ENCODE assay signal across 14 cellular contexts in the genomic region with DNA sequence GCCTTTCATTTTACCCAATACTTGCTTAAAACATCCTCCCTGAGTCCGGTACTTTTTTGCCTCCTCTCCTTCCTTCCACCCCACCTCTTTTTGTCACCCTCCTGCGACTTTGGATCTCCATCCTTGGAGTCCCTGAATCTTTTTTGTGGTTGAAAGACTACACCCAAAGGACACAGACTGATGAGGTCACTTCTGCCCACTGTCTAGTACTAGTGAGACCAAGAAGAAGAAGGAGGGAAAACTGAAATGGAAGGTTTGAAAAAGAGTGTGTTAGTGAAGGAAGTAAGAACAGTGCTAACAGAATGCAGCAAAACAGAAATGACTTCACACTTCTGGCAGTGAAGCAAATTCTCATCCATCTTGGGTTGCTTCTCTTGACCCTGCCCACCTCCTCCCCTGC. TPM values are rescaled to one million over a fixed set of nuclear protein-coding genes. Genes with fewer than 3 reads are reported as not detected.
DNase-seq lines count a peak whose midpoint lies in the region; ATAC-seq, FAIRE-seq and TF ChIP-seq lines count a peak whose summit lies in the region.
"Had no signal": no experiment of that assay in that cellular context is flagged by ENCODE, and none has a peak within 500 bp of the region (broad histone marks: within the 10 kb centered on the region; RNA-seq: fewer than 3 reads in every experiment).

No MANE protein-coding gene starts in this region.

- H3K9me3 ChIP-seq in BLaER1 (peaks cover 10% of the 10 kb centered on the region), esophagus (ENCODE audit: control insufficient read depth in 2 of 2, insufficient read depth in 1 of 2, low read depth in 1 of 2, low read length in 1 of 2) (no peaks in the 10 kb centered on the region), pancreas (no peaks in the 10 kb centered on the region)
- H3K9me3 ChIP-seq: tibial artery had no signal

- CTCF ChIA-PET in HEK293T (lab: Yijun Ruan, JAX), result no interaction called here

- DNase-seq in LHCN-M2 (ENCODE audit: low read depth) (peak; percentile 61), pancreas (no peak), HEK293T (ENCODE audit: extremely low spot score) (no peak), activated gamma-delta T cell treated with Interleukin-2 at 50 U/mL for 16 hours (no peak)
- DNase-seq: activated naive CD8-positive, alpha-beta T cell treated with anti-CD3 and anti-CD28 coated beads, Interleukin-2, amount 10 ng/mL, durations not matched to agents 7 days and 5 days; HFFc6; NCI-H1092; NCI-H345; occipital lobe; tibial artery had no signal

- intact Hi-C loops in pancreas (cut with DNase I), result no loop called here

- H3K4me1 ChIP-seq in BLaER1 (peaks cover 23% of the 10 kb centered on the region), esophagus (ENCODE audit: control insufficient read depth in 2 of 2, insufficient read depth in 2 of 2, low read length in 1 of 2) (peaks cover 0 to 11% of the 10 kb centered on the region in 2 donors), pancreas (peaks cover 0 to 17% (median 0%) of the 10 kb centered on the region in 3 donors)

- H3K4me3 ChIP-seq in BLaER1 (no peak overlapping the region), esophagus (ENCODE audit: low read depth in 1 of 2, low read length in 2 of 2) (no peak overlapping the region), pancreas (no peak overlapping the region)
- H3K4me3 ChIP-seq: tibial artery had no signal

- POLR2A ChIA-PET in HEK293T (lab: Yijun Ruan, JAX), result no interaction called here

- H3K4me2 ChIP-seq in BLaER1, result peak overlapping the region; percentile 54

- no peak for FAIRE-seq in pancreas (lab: Jason Lieb, UNC)

- WGBS in esophagus, 2 donors, result 86 to 88% methylated on average over 2 of the region's 2 CpGs
- WGBS in pancreas, 2 donors, result 84% methylated on average over 2 of the region's 2 CpGs

- H3K36me3 ChIP-seq in BLaER1, result no peaks in the 10 kb centered on the region
- H3K36me3 ChIP-seq in esophagus (ENCODE audit: control insufficient read depth in 2 of 2, insufficient read depth in 2 of 2, low read length in 1 of 2), result no peaks in the 10 kb centered on the region
- H3K36me3 ChIP-seq in pancreas, result no peaks in the 10 kb centered on the region
- H3K36me3 ChIP-seq: tibial artery had no signal

- H4K20me1 ChIP-seq in BLaER1, result peaks cover 9% of the 10 kb centered on the region

- ATAC-seq in pancreas (peak in 3 of 4 donors; percentile 7 to 21 (median 20)), GM21515 (IDR thresholded peaks at IDR 0.05; ENCODE audit: unreplicated experiment) (no peak), GM18870 (IDR thresholded peaks at IDR 0.05; ENCODE audit: unreplicated experiment) (no peak)

- TF ChIP-seq CTCF in pancreas (IDR thresholded peaks at IDR 0.05), result no peak

- H3K9ac ChIP-seq in BLaER1, result no peak overlapping the region

- H3K27me3 ChIP-seq in BLaER1 (peaks cover 30% of the 10 kb centered on the region), esophagus (ENCODE audit: control insufficient read depth in 1 of 2, insufficient read depth in 2 of 2, low read length in 2 of 2) (no peaks in the 10 kb centered on the region), pancreas (no peaks in the 10 kb centered on the region)
- H3K27me3 ChIP-seq: tibial artery had no signal

- H3K27ac ChIP-seq in BLaER1 (peak overlapping the region; percentile 28; the same call in 1 of the 2 replicates), esophagus (ENCODE audit: low read depth in 2 of 2, low read length in 1 of 2) (peak overlapping the region; percentile 11 to 63), pancreas (peak overlapping the region in 2 of 4 donors; percentile 13 to 16)
- H3K27ac ChIP-seq: tibial artery had no signal

TF ChIP-seq in HEK293T, 16 proteins besides CTCF, POLR2A, EP300 and RAD21:
- TF ChIP-seq HDGF (IDR thresholded peaks at IDR 0.05; ENCODE audit: borderline replicate concordance) (no peak), NFRKB (IDR thresholded peaks at IDR 0.05) (no peak), FOXK2 (IDR thresholded peaks at IDR 0.05) (no peak), L3MBTL2 (conservative IDR thresholded peaks at IDR 0.05) (no peak), TARDBP (IDR thresholded peaks at IDR 0.05) (no peak), CTBP1 (IDR thresholded peaks at IDR 0.05; ENCODE audit: borderline replicate concordance) (no peak), ZNF384 (IDR thresholded peaks at IDR 0.05) (no peak), SP1 (IDR thresholded peaks at IDR 0.05) (no peak), BHLHE40 (IDR thresholded peaks at IDR 0.05; ENCODE audit: borderline replicate concordance) (no peak), FOXM1 (IDR thresholded peaks at IDR 0.05; ENCODE audit: borderline replicate concordance) (no peak), FOXA1 (IDR thresholded peaks at IDR 0.05) (no peak), ARNT (IDR thresholded peaks at IDR 0.05) (no peak), LEF1 (IDR thresholded peaks at IDR 0.05; ENCODE audit: borderline replicate concordance) (no peak)

RNA-seq across cellular contexts. Expression of gene B3GNT5, which starts 6.6 kb away (rescaled TPM):
- total RNA-seq in LHCN-M2 (2014; rRNA removed) (42.1 and 52.6 TPM in 2 replicates), pancreas (10 to 100 TPM in 2 of 6 donors, 1 to 10 TPM in 4; 5.0 to 13.7 (median 5.6) TPM)
- 5.9 TPM for polyA plus RNA-seq in LHCN-M2 (2012)
- polyA plus RNA-seq in esophagus (10 to 100 TPM; 19.8 to 21.6 TPM), pancreas (1 to 10 TPM; 3.0 to 5.2 TPM)
- total RNA-seq: HFFc6 had no signal

Comparison
In these comparisons a context has a peak if more than half of its experiments do, and no peak if none do; other contexts are left out.
1. ATAC-seq: peak in pancreas (3 of 4); none in GM21515 (single experiment) and GM18870 (single experiment).